ENCODE assay signal across 9 cellular contexts in the genomic region with DNA sequence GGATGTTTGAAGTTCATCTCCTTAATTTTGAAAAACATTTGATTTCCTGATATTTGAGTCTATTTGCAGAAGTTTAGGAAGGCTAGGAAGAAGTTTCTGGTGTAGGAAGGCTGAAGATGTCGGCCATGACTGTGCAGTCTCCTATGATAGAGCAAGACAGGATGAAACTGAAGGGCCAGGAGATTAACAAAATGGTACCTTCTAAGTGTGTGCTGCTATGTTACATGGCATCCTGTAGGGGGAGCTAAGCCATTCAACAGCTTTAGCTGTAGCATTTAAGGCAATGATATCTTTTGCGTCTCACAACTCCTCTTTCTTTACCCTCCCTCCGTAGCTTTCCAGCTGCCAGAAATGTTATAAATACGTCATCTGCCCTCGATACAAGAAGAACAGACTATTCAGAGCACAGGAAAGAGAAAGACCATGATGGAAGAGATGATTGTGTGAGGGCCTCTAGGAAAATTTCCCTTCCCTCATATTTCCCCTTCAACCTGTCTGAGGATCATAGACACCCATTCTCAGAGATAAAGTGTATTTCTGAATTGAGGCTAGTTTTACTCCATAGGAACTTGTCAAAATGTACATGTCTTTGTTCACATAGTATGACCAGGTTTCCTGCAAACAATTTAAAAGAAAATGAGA.
DNase-seq lines count a peak whose midpoint lies in the region; ATAC-seq and TF ChIP-seq lines count a peak whose summit lies in the region.
"Had no signal": no experiment of that assay in that cellular context is flagged by ENCODE, and none has a peak within 500 bp of the region (broad histone marks: within the 10 kb centered on the region; RNA-seq: fewer than 3 reads in every experiment).

No MANE protein-coding gene starts in this region.

- intact Hi-C loops in testis (cut with DNase I; ENCODE audit: low total_unique reads): no loop called here
- intact Hi-C loops in posterior vena cava (cut with DNase I): no loop called here

- no peaks in the 10 kb centered on the region for H3K36me3 Mint-ChIP-seq in glutamatergic neuron (ENCODE audit: unreplicated experiment)

- peaks cover 11% of the 10 kb centered on the region for H3K4me1 Mint-ChIP-seq in glutamatergic neuron (ENCODE audit: low read depth, unreplicated experiment)

- no peaks in the 10 kb centered on the region for H3K36me3 ChIP-seq in MM.1S (replicated peaks; ENCODE audit: insufficient read depth, low read length)
- no peaks in the 10 kb centered on the region for H3K36me3 ChIP-seq in testis (ENCODE audit: low read depth, missing control alignments)
- H3K36me3 ChIP-seq: BLaER1 had no signal

- TF ChIP-seq POLR2A in testis (IDR thresholded peaks at IDR 0.05): no peak

- peak; percentile 77 for ATAC-seq in SK-N-SH treated with all-trans-retinoic acid at 6 μM for 48 hours
- ATAC-seq in HG03469 (IDR thresholded peaks at IDR 0.05; ENCODE audit: unreplicated experiment): no peak

- no peak overlapping the region for H3K4me3 Mint-ChIP-seq in glutamatergic neuron (ENCODE audit: unreplicated experiment)

- no peaks in the 10 kb centered on the region for H3K9me2 ChIP-seq in MM.1S (replicated peaks; ENCODE audit: insufficient read depth, low read length)

- peak overlapping the region; percentile 12; the same call in 1 of the 2 replicates for H3K4me2 ChIP-seq in MM.1S (ENCODE audit: low read depth, low read length)
- H3K4me2 ChIP-seq: BLaER1 had no signal

- H3K9me3 Mint-ChIP-seq in glutamatergic neuron (ENCODE audit: unreplicated experiment): no peaks in the 10 kb centered on the region

- H3K4me1 ChIP-seq in MM.1S (ENCODE audit: low read length): peaks cover 12% of the 10 kb centered on the region
- H3K4me1 ChIP-seq in testis: peaks cover 4% of the 10 kb centered on the region
- H3K4me1 ChIP-seq: BLaER1 had no signal

- H3K27me3 ChIP-seq in MM.1S (replicated peaks; ENCODE audit: insufficient read depth, low read length) (no peaks in the 10 kb centered on the region), testis (no peaks in the 10 kb centered on the region)
- H3K27me3 ChIP-seq: BLaER1 had no signal

- H3F3A ChIP-seq in MM.1S (ENCODE audit: insufficient read depth, low read length): no peaks in the 10 kb centered on the region; the same call in 1 of the 2 replicates

- H3K27me3 Mint-ChIP-seq in glutamatergic neuron (ENCODE audit: unreplicated experiment): no peaks in the 10 kb centered on the region

- no peaks in the 10 kb centered on the region for H4K20me1 ChIP-seq in MM.1S (ENCODE audit: insufficient read depth, low read length)
- H4K20me1 ChIP-seq: BLaER1 had no signal

- H3K4me3 ChIP-seq in MM.1S (ENCODE audit: low read length) (no peak overlapping the region), testis (no peak overlapping the region)
- H3K4me3 ChIP-seq: BLaER1 had no signal

- H3K9ac ChIP-seq in MM.1S (ENCODE audit: low read length): no peak overlapping the region
- H3K9ac ChIP-seq: BLaER1 had no signal

- H3K27ac ChIP-seq in MM.1S (ENCODE audit: low read length) (no peak overlapping the region), testis (peak overlapping the region in 1 of 2 donors; percentile 12)
- H3K27ac ChIP-seq: BLaER1 had no signal

- WGBS in testis, 2 donors: 56 to 58% methylated on average over 5 of the region's 5 CpGs

- peak; percentile 88 for TF ChIP-seq CTCF in MM.1S (IDR thresholded peaks at IDR 0.05; ENCODE audit: low read length)
- peak; percentile 77 for TF ChIP-seq CTCF in glutamatergic neuron (IDR thresholded peaks at IDR 0.05; ENCODE audit: partially characterized antibody, unreplicated experiment)
- peak; percentile 21 to 59 (median 55) for TF ChIP-seq CTCF in testis (IDR thresholded peaks at IDR 0.05)

- H3K9me3 ChIP-seq in MM.1S (replicated peaks; ENCODE audit: insufficient read depth, low read length) (no peaks in the 10 kb centered on the region), testis (no peaks in the 10 kb centered on the region)
- H3K9me3 ChIP-seq: BLaER1 had no signal

- peak overlapping the region; percentile 21; the same call in 1 of the 2 replicates for H2AFZ ChIP-seq in MM.1S (ENCODE audit: low read length)

- peak; percentile 56 for DNase-seq in NCI-H2107 treated with DMSO at 0.1 percent for 48 hours (lab: John Stamatoyannopoulos, UW; ENCODE audit: unreplicated experiment)
- no peak for DNase-seq in NCI-H2107 (lab: John Stamatoyannopoulos, UW)
- DNase-seq in MM.1S: peak; percentile 65
- no peak for DNase-seq in glutamatergic neuron
- DNase-seq in testis: peak; percentile 21
- no peak for DNase-seq in posterior vena cava (ENCODE audit: low spot score)

- H3K79me2 ChIP-seq in MM.1S (ENCODE audit: low read length): no peaks in the 10 kb centered on the region

- H3K27ac Mint-ChIP-seq in glutamatergic neuron (ENCODE audit: unreplicated experiment): no peak overlapping the region

TF ChIP-seq in SK-N-SH treated with all-trans-retinoic acid at 6 μM for 48 hours, 23 proteins besides CTCF, POLR2A, EP300 and RAD21:
- TF ChIP-seq ZC3H10 (CRISPR knock-in tag; IDR thresholded peaks at IDR 0.05) (0 out of 2 replicates have a peak, but pooled peaks have one; percentile 40), SNAI2 (CRISPR knock-in tag; IDR thresholded peaks at IDR 0.05) (no peak), PPARA (CRISPR knock-in tag; IDR thresholded peaks at IDR 0.05; ENCODE audit: borderline replicate concordance) (no peak)

Comparison
In these comparisons a context has a peak if more than half of its experiments do, and no peak if none do; other contexts are left out.
1. DNase-seq: peak in NCI-H2107 treated with DMSO at 0.1 percent for 48 hours (single experiment), MM.1S (single experiment) and testis (single experiment); none in NCI-H2107 (single experiment), glutamatergic neuron (single experiment) and posterior vena cava (single experiment).
2. Peak in every context shown above with its lines, with median percentiles within 50 percentile points of each other: CTCF ChIP-seq.